ENCODE assay signal across 1 cellular context in the genomic region with DNA sequence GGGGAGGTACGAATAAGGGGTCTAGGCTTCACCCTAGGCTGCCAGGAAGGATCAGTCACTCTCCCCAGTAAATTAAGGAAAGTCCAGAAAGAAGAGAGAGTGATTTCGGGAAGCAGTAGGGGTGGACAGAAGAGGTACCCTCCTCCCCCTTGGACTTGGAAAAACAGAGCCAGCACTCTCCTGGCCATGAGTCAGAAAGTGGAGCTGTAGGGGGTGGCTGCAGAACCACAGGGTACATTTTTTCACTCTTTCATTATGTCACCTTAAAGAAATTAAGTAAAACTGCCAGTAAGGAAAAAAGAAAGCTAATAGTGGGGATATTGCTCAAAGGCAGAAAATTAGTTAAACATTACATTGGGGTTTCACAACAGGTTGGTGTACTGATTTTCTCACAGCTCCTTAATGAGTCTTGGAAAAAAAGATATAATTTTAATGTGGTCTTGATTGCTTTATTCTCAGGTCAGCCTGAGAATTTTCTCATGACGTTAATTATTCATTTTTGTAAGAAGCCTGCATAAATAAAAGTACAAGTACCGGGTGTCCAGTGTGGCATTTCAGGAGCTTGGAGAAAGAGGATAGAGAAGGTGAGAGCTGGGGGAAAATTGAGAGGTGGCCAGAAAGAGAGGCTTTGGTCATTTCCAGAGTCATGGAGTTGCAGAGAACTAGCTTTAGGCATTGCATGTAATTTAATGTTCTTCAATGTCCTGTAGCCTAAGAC.
TF ChIP-seq lines count a peak whose summit lies in the region.

No MANE protein-coding gene starts in this region.

TF ChIP-seq in H1, 55 proteins besides CTCF, POLR2A, EP300 and RAD21 (continued from another document):
- TF ChIP-seq SUZ12 (IDR thresholded peaks at IDR 0.05; ENCODE audit: low read length) (no peak), BCL11A (IDR thresholded peaks at IDR 0.05; ENCODE audit: low read depth in 2 of 2, low read length in 2 of 2) (no peak)
TF ChIP-seq in H1: peak in this region for 0.
